In genomic region chr6:95577317-95578105, GRCh38 we compare ENCODE assay signal across 8 cellular contexts. TPM values are rescaled to one million over a fixed set of nuclear protein-coding genes. Genes with fewer than 3 reads are reported as not detected.
DNase-seq lines count a peak whose midpoint lies in the region; ATAC-seq and TF ChIP-seq lines count a peak whose summit lies in the region.

Gene MANEA (plus strand): TSS chr6:95577535. CDS start chr6:95586440, 8,905 bp downstream.

- H3K9me2 ChIP-seq in PC-3 (replicated peaks; ENCODE audit: low read length), result no peaks in the 10 kb centered on the region

- H4K20me1 ChIP-seq in PC-3 (ENCODE audit: low read length), result no peaks in the 10 kb centered on the region

- H3F3A ChIP-seq in PC-3 (ENCODE audit: low read length, unreplicated experiment), result no peaks in the 10 kb centered on the region

- DNase-seq in DMS153 (lab: John Stamatoyannopoulos, UW) (peak; percentile 75), PC-3 (peak; percentile 57), activated T-cell treated with anti-CD3 and anti-CD28 coated beads for 48 hours (ENCODE audit: low read depth) (peak; percentile 72), erythroblast (lab: John Stamatoyannopoulos, UW) (peak; percentile 88 to 89)
- DNase-seq in stimulated activated CD8-positive, alpha-beta memory T cell treated with anti-CD3 and anti-CD28 coated beads, Interleukin-4, amount 100 ng/mL, for 48 hours, result peak; percentile 84

- H3K4me1 ChIP-seq in PC-3 (ENCODE audit: insufficient read depth, low read length) (peaks cover 8% of the 10 kb centered on the region; the same call in 1 of the 2 replicates), mucosa of stomach (ENCODE audit: control insufficient read depth, insufficient read depth, low read length) (no peaks in the 10 kb centered on the region)

- CTCF ChIA-PET in PC-3 (lab: Charles Lee), result no interaction called here

- BruUV-seq in PC-3 (replicated peaks; lab: Mats Ljungman, UMichigan), result no TSS peak

- ATAC-seq in GM21576 (IDR thresholded peaks at IDR 0.05; ENCODE audit: unreplicated experiment) (peak; percentile 74), PC-3 (peak; percentile 80)

- no peaks in the 10 kb centered on the region for H3K36me3 ChIP-seq in PC-3 (ENCODE audit: low read depth, low read length)
- H3K36me3 ChIP-seq in mucosa of stomach (ENCODE audit: control insufficient read depth, insufficient read depth, low read length), result no peaks in the 10 kb centered on the region

- H3K27me3 ChIP-seq in PC-3 (ENCODE audit: low read length) (no peaks in the 10 kb centered on the region), mucosa of stomach (ENCODE audit: control insufficient read depth, insufficient read depth, low read length) (no peaks in the 10 kb centered on the region)

- H3K9me3 Mint-ChIP-seq in IgD-negative memory B cell, result no peaks in the 10 kb centered on the region

- H3K27me3 Mint-ChIP-seq in IgD-negative memory B cell, result no peaks in the 10 kb centered on the region

- intact Hi-C loops in PC-3 (cut with micrococcal nuclease), result loop anchor here (2.0 kb wide), 1 partner anchor 15 kb away; no protein-coding TSS in a partner anchor

- H3K9me3 ChIP-seq in PC-3 (ENCODE audit: low read length) (no peaks in the 10 kb centered on the region), mucosa of stomach (ENCODE audit: control insufficient read depth, low read length) (no peaks in the 10 kb centered on the region)

- H3K9ac ChIP-seq in PC-3 (ENCODE audit: low read length) (peak within 1 kb of the TSS; percentile 76), mucosa of stomach (ENCODE audit: low read length) (peak within 1 kb of the TSS; percentile 92)

- H3K4me2 ChIP-seq in PC-3 (ENCODE audit: low read length), result peak within 1 kb of the TSS; percentile 81

- H3K79me2 ChIP-seq in PC-3 (ENCODE audit: low read length), result peaks cover 11% of the 10 kb centered on the region

- H3K4me3 Mint-ChIP-seq in IgD-negative memory B cell, result peak within 1 kb of the TSS; percentile 95 to 100 (median 96)

- peak within 1 kb of the TSS; percentile 99 for H2AFZ ChIP-seq in PC-3 (ENCODE audit: low read length)

- peak within 1 kb of the TSS; percentile 72 for H3K27ac ChIP-seq in PC-3 (ENCODE audit: low read length)

- no peak for TF ChIP-seq CTCF in PC-3 (conservative IDR thresholded peaks at IDR 0.05; ENCODE audit: low read depth, low read length)

- peak within 1 kb of the TSS; percentile 83 to 98 (median 92) for H3K27ac Mint-ChIP-seq in IgD-negative memory B cell

- POLR2A ChIA-PET in PC-3 (lab: Charles Lee; ENCODE audit: unreplicated experiment), result no interaction called here

- H3K36me3 Mint-ChIP-seq in IgD-negative memory B cell, result peaks cover 4% of the 10 kb centered on the region

- TF ChIP-seq POLR2A in erythroblast (IDR thresholded peaks at IDR 0.05; ENCODE audit: low read length), result peak; percentile 53

- H3K4me1 Mint-ChIP-seq in IgD-negative memory B cell, result peaks cover 30 to 41% (median 30%) of the 10 kb centered on the region in 3 donors

- peak within 1 kb of the TSS; percentile 96 for H3K4me3 ChIP-seq in PC-3 (ENCODE audit: low read length)
- H3K4me3 ChIP-seq in mucosa of stomach (ENCODE audit: low read length), result peak within 1 kb of the TSS; percentile 28

RNA-seq across cellular contexts. Expression of gene MANEA, which starts in this region (rescaled TPM):
- 4.4 TPM for polyA plus RNA-seq in IgD-negative memory B cell
- total RNA-seq in PC-3 (2014; rRNA removed), result 4.6 and 7.0 TPM in 2 replicates

Comparison
In these comparisons a context has a peak if more than half of its experiments do, and no peak if none do; other contexts are left out.
1. Peak in every context shown above with its lines: DNase-seq, ATAC-seq, H3K4me3 ChIP-seq and H3K27ac ChIP-seq.